In the genomic region with DNA sequence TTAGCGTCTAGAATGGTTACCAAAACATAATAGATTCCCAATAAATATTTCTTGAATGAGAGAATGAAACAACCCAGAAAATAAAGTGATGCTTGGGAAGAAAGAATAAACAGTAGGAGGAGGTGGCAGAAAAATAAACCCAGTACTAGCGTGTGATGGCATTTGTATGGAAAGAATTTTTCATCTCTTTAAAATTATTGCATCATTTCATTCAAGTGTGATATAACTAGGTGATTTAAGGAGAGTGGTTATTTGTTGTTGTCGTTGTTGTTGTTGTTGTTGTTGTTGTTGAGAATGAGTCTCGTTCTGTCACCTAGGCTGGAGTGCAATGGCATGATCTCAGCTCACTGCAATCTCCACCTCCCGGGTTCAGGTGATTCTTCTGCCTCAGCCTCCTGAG, we compare ENCODE assay signal across 11 cellular contexts.
"Had no signal": no experiment of that assay in that cellular context is flagged by ENCODE, and none has a peak within 500 bp of the region (broad histone marks: within the 10 kb centered on the region; RNA-seq: fewer than 3 reads in every experiment).

No MANE protein-coding gene starts in this region.

- H3K36me3 ChIP-seq: HAP-1 had no signal

- DNase-seq: GM23248, GOT3, H7, H9, HCEC 1CT, HFFc6 had no signal

- H3K4me3 ChIP-seq: GM23248, GM23338, HAP-1 had no signal

- H3K4me2 ChIP-seq: GM23338 had no signal

- FAIRE-seq: H1, H54 had no signal

- H2AFZ ChIP-seq: GM23248, GM23338 had no signal

- H3K9me3 ChIP-seq: HAP-1 had no signal

- ATAC-seq: GM23338, HCT116 had no signal

- H3K4me1 ChIP-seq: HAP-1 had no signal

- H3K9ac ChIP-seq: GM23248 had no signal

- H3K27ac ChIP-seq: GM23248 had no signal
